8 cellular contexts compared by ENCODE assay signal in genomic region chr9:136488247-136489214, GRCh38. TPM values are rescaled to one million over a fixed set of nuclear protein-coding genes. Genes with fewer than 3 reads are reported as not detected.
A peak's percentile ranks its signal among the peaks of the same experiment; 100 is the strongest.
DNase-seq lines count a peak whose midpoint lies in the region; ATAC-seq and TF ChIP-seq lines count a peak whose summit lies in the region.

No MANE protein-coding gene starts in this region.

- no peaks in the 10 kb centered on the region; the same call in none of the 2 replicates for H3K27me3 Mint-ChIP-seq in HFFc6 (ENCODE audit: insufficient read depth)

- TF ChIP-seq POLR2A in GM18505 (IDR thresholded peaks at IDR 0.05; ENCODE audit: borderline replicate concordance, extremely low read depth, insufficient read depth, insufficient read length) = no peak

- H3K4me2 ChIP-seq in parathyroid adenoma (ENCODE audit: low read length) = no peak overlapping the region

- TF ChIP-seq CTCF in BE2C (IDR thresholded peaks at IDR 0.05; ENCODE audit: low read depth, low read length) (peak; percentile 96), HFFc6 (IDR thresholded peaks at IDR 0.05) (peak; percentile 98), RWPE1 (conservative IDR thresholded peaks at IDR 0.05; ENCODE audit: low read depth) (peak; percentile 100), parathyroid adenoma (IDR thresholded peaks at IDR 0.05) (peak; percentile 88)

- H3K9ac ChIP-seq in parathyroid adenoma = no peak overlapping the region

- H3K36me3 Mint-ChIP-seq in HFFc6 (ENCODE audit: low read depth) = no peaks in the 10 kb centered on the region

- CTCF ChIA-PET in RWPE1 (lab: Yijun Ruan, JAX) = interaction anchor here (0.6 to 8.9 kb wide), 33 partner anchors 10 to 477 kb away, joined by 3 to 232 read pairs (median 4); no protein-coding TSS in a partner anchor

- peak; percentile 65 for DNase-seq in BE2C
- DNase-seq in HFFc6 = no peak
- peak; percentile 73 for DNase-seq in RWPE1 (ENCODE audit: low spot score)
- peak; percentile 92 for DNase-seq in activated effector memory CD4-positive, alpha-beta T cell treated with anti-CD3 and anti-CD28 coated beads, Interleukin-2, amount 50 U/mL, for 16 hours
- peak; percentile 35 for DNase-seq in globus pallidus (ENCODE audit: low spot score)
- peak; percentile 78 for DNase-seq in ureter (ENCODE audit: low spot score)

- H3K36me3 ChIP-seq in BE2C (no peaks in the 10 kb centered on the region), parathyroid adenoma (ENCODE audit: control insufficient read depth, insufficient read depth, low read length) (no peaks in the 10 kb centered on the region)

- H3K27me3 ChIP-seq in BE2C (no peaks in the 10 kb centered on the region), parathyroid adenoma (ENCODE audit: control insufficient read depth, insufficient read depth, low read length) (no peaks in the 10 kb centered on the region)

- H3K27ac Mint-ChIP-seq in HFFc6 = no peak overlapping the region

- no peaks in the 10 kb centered on the region for H3K9me3 Mint-ChIP-seq in HFFc6

- no peak for ATAC-seq in GM18505 (IDR thresholded peaks at IDR 0.05; ENCODE audit: unreplicated experiment)

- H3K4me1 ChIP-seq in BE2C = no peaks in the 10 kb centered on the region
- no peaks in the 10 kb centered on the region for H3K4me1 ChIP-seq in parathyroid adenoma

- H3K4me1 Mint-ChIP-seq in HFFc6 (ENCODE audit: low read depth) = no peaks in the 10 kb centered on the region; the same call in 1 of the 2 replicates

- H3K79me2 ChIP-seq in parathyroid adenoma = no peaks in the 10 kb centered on the region

- H2AFZ ChIP-seq in parathyroid adenoma = no peak overlapping the region

- POLR2A ChIA-PET in RWPE1 (lab: Yijun Ruan, JAX; ENCODE audit: low non-redundant PET) = interaction anchor here (0.6 to 0.8 kb wide), 2 partner anchors 146 to 215 kb away, joined by 3 read pairs; no protein-coding TSS in a partner anchor

- no peaks in the 10 kb centered on the region for H3K9me3 ChIP-seq in BE2C
- H3K9me3 ChIP-seq in parathyroid adenoma (ENCODE audit: control insufficient read depth, low read length) = no peaks in the 10 kb centered on the region

- H3K4me3 Mint-ChIP-seq in HFFc6 = no peak overlapping the region

- 0 out of 2 replicates have a peak overlapping the region, but pooled peaks have one; percentile 2 for H3K27ac ChIP-seq in RWPE1
- H3K27ac ChIP-seq in parathyroid adenoma = no peak overlapping the region

- H3K4me3 ChIP-seq in BE2C (ENCODE audit: low read depth, low read length) (no peak overlapping the region), parathyroid adenoma (ENCODE audit: low read depth, low read length) (no peak overlapping the region)

RNA-seq across cellular contexts. Expression of gene SEC16A, which starts 5.7 kb away (rescaled TPM):
- polyA plus RNA-seq in BE2C (2012; ENCODE audit: insufficient read depth, insufficient read length, low read depth) = 70.2 TPM
- 10 to 100 TPM; 63.2 to 98.6 (median 75.5) TPM for total RNA-seq in HFFc6 (2021; fragmentation: NEBNext Ultra II Directional; extraction: Animal tissue kit (Norgen Biotek cat#: 25700))
- total RNA-seq in ureter = 102 TPM

RNA-seq across cellular contexts. Expression of gene INPP5E, which starts 48.9 kb away (rescaled TPM):
- 27.6 TPM for polyA plus RNA-seq in BE2C (2012; ENCODE audit: insufficient read depth, insufficient read length, low read depth)
- total RNA-seq in HFFc6 (2021; fragmentation: NEBNext Ultra II Directional; extraction: Animal tissue kit (Norgen Biotek cat#: 25700)) = 10 to 100 TPM; 11.5 to 14.0 (median 12.3) TPM
- 13.5 TPM for total RNA-seq in ureter

RNA-seq across cellular contexts. Expression of gene NOTCH1, which starts 57.3 kb away (rescaled TPM):
- polyA plus RNA-seq in BE2C (2012; ENCODE audit: insufficient read depth, insufficient read length, low read depth) = 0.91 TPM
- 10 to 100 TPM; 12.1 to 17.1 (median 14.7) TPM for total RNA-seq in HFFc6 (2021; fragmentation: NEBNext Ultra II Directional; extraction: Animal tissue kit (Norgen Biotek cat#: 25700))
- 134 TPM for total RNA-seq in ureter
